8 cellular contexts compared by ENCODE assay signal in the genomic region with DNA sequence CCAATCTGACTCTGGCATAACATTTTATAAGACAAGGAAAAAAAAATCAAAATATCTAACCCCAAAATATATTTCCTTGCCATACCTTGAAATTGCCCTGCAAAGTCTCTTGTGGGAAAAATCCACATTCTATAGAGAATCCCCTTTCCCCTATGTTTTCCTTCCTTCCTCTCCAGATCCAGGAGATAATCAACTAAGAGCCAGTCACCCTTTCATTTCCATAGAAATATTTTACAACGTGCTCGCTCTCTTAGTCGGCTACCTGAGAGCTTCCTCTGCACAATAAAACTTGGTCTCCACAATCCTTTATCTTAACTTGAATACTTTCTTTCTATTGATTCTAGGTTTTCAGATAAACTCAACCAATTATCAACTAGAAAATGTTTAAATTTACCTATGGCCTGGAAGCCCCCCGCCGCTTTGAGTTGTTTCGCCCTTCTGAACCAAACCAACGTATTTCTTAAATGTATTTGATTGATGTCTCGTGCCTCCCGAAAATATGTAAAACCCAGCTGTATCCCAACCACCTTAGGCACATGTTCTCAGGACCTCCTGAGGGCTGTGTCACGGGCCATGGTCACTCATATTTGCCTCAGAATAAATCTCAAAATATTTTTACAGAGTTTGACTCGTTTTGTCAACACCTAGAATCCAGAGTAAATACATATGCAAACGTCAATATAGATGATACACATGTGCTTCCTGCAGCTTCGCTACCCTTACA. TPM values are rescaled to one million over a fixed set of nuclear protein-coding genes. Genes with fewer than 3 reads are reported as not detected.
A peak's percentile ranks its signal among the peaks of the same experiment; 100 is the strongest.
DNase-seq lines count a peak whose midpoint lies in the region; ATAC-seq, FAIRE-seq and TF ChIP-seq lines count a peak whose summit lies in the region.

No MANE protein-coding gene starts in this region.

- TF ChIP-seq EP300 in K562 (IDR thresholded peaks at IDR 0.05; ENCODE audit: low read length): no peak

- peak overlapping the region; percentile 81 to 95 for H3K9ac ChIP-seq in K562 (ENCODE audit: insufficient read depth in 1 of 2, low read depth in 2 of 2, low read length in 2 of 2)

- in situ Hi-C loops in K562 (cut with MboI) (no loop called here), KBM-7 (cut with MboI; ENCODE audit: low pct_unique_long_range_greater_than_20kb, low sequenced_read_pairs) (no loop called here)

- peaks cover 59% of the 10 kb centered on the region for H3K79me2 ChIP-seq in K562 (ENCODE audit: control insufficient read depth, insufficient read depth, low read length)

- no peak for TF ChIP-seq RAD21 in K562 (CRISPR knock-in tag; conservative IDR thresholded peaks at IDR 0.05 in 1 of 2, IDR thresholded peaks at IDR 0.05 in 1 of 2)

- CTCF ChIA-PET in K562 (lab: Yijun Ruan, JAX; ENCODE audit: low intra/inter-chr PET ratio): no interaction called here

- H3K36me3 ChIP-seq in cardiac muscle cell: no peaks in the 10 kb centered on the region
- H3K36me3 ChIP-seq in K562 (ENCODE audit: control insufficient read depth, insufficient read depth, low read length): peaks cover 30% of the 10 kb centered on the region
- no peaks in the 10 kb centered on the region for H3K36me3 ChIP-seq in lung (ENCODE audit: control insufficient read depth in 2 of 2, insufficient read depth in 2 of 2, low read length in 2 of 2)
- no peaks in the 10 kb centered on the region for H3K36me3 ChIP-seq in upper lobe of right lung

- H3K27me3 ChIP-seq in cardiac muscle cell: no peaks in the 10 kb centered on the region
- H3K27me3 ChIP-seq in K562 (ENCODE audit: control insufficient read depth in 2 of 2, insufficient read depth in 2 of 2, low read length in 2 of 2): no peaks in the 10 kb centered on the region
- no peaks in the 10 kb centered on the region for H3K27me3 ChIP-seq in lung (ENCODE audit: control insufficient read depth, insufficient read depth)
- H3K27me3 ChIP-seq in upper lobe of right lung: no peaks in the 10 kb centered on the region

- DNase-seq in cardiac muscle cell (ENCODE audit: low read depth in 1 of 2, low spot score in 1 of 2) (no peak), left ventricle myocardium superior (no peak), K562 (ENCODE audit: extremely low read depth in 1 of 4, low spot score in 3 of 4) (no peak), lung (ENCODE audit: low spot score) (no peak), upper lobe of right lung (no peak), KBM-7 (no peak), NCI-H2196 (lab: John Stamatoyannopoulos, UW; ENCODE audit: unreplicated experiment) (no peak)

- H3K27ac ChIP-seq in cardiac muscle cell (peak overlapping the region; percentile 97), K562 (ENCODE audit: extremely low read depth, low read depth, low read length) (peak overlapping the region; percentile 86), lung (ENCODE audit: low read depth in 1 of 2, low read length in 1 of 2) (peak overlapping the region; percentile 90 to 100), upper lobe of right lung (peak overlapping the region; percentile 95)

- H3K4me3 ChIP-seq in cardiac muscle cell: peak overlapping the region; percentile 87
- H3K4me3 ChIP-seq in K562: peak overlapping the region; percentile 69
- H3K4me3 ChIP-seq in lung: peak overlapping the region; percentile 97
- H3K4me3 ChIP-seq in upper lobe of right lung: peak overlapping the region; percentile 100

- POLR2A ChIA-PET in K562 (lab: Yijun Ruan, JAX): interaction anchor here (0.7 to 5.0 kb wide), 17 partner anchors 9 to 498 kb away, joined by 3 to 97 read pairs (median 5); no protein-coding TSS in a partner anchor

- BruUV-seq in K562 (replicated peaks; lab: Mats Ljungman, UMichigan): TSS peak; percentile 52

- peaks cover 22% of the 10 kb centered on the region for H3K4me1 ChIP-seq in cardiac muscle cell (ENCODE audit: low read depth)
- H3K4me1 ChIP-seq in K562 (replicated peaks in 1 of 2; ENCODE audit: control insufficient read depth in 2 of 2, insufficient read depth in 2 of 2, low read length in 2 of 2): peaks cover 40% of the 10 kb centered on the region in 2 experiments
- H3K4me1 ChIP-seq in lung (ENCODE audit: control insufficient read depth in 2 of 2, insufficient read depth in 2 of 2, low read length in 2 of 2): peaks cover 16 to 19% of the 10 kb centered on the region in 2 donors
- peaks cover 38% of the 10 kb centered on the region for H3K4me1 ChIP-seq in upper lobe of right lung

- ATAC-seq in left ventricle myocardium superior: no peak
- no peak; the same call in 2 of the 3 replicates for ATAC-seq in K562
- ATAC-seq in lung (ENCODE audit: insufficient read depth, low FRiP score): no peak
- no peak for ATAC-seq in upper lobe of right lung
- ATAC-seq in HG03457 (IDR thresholded peaks at IDR 0.05; ENCODE audit: unreplicated experiment): no peak

- H3K9me3 ChIP-seq in cardiac muscle cell (ENCODE audit: low read depth) (no peaks in the 10 kb centered on the region), K562 (replicated peaks; ENCODE audit: control insufficient read depth, insufficient read depth, low read depth, low read length) (peaks cover 6% of the 10 kb centered on the region), lung (ENCODE audit: control insufficient read depth in 2 of 2, insufficient read depth in 1 of 2, low read length in 1 of 2) (no peaks in the 10 kb centered on the region), upper lobe of right lung (no peaks in the 10 kb centered on the region)

- peak overlapping the region; percentile 60 for H2AFZ ChIP-seq in K562 (ENCODE audit: low read depth, low read length)

- no peaks in the 10 kb centered on the region for H3K9me1 ChIP-seq in K562 (ENCODE audit: control insufficient read depth, insufficient read depth, low read length)

- H3K4me2 ChIP-seq in K562 (ENCODE audit: insufficient read depth, low read length): peak overlapping the region; percentile 92

- intact Hi-C loops in left ventricle myocardium superior (cut with micrococcal nuclease): no loop called here
- intact Hi-C loops in K562 (cut with micrococcal nuclease): loop anchor here (2.0 kb wide), 1 partner anchor 39 kb away; no protein-coding TSS in a partner anchor
- intact Hi-C loops in upper lobe of right lung (cut with DNase I): no loop called here

- TF ChIP-seq POLR2A in K562 (conservative IDR thresholded peaks at IDR 0.05): no peak

- TF ChIP-seq CTCF in cardiac muscle cell (IDR thresholded peaks at IDR 0.05; ENCODE audit: low read depth, low read length): no peak
- no peak for TF ChIP-seq CTCF in K562 (IDR thresholded peaks at IDR 0.05 in 2 of 3, conservative IDR thresholded peaks at IDR 0.05 in 1 of 3; ENCODE audit: insufficient read depth in 2 of 3, low read depth in 1 of 3, low read length in 3 of 3)
- TF ChIP-seq CTCF in lung (IDR thresholded peaks at IDR 0.05; ENCODE audit: control extremely low read depth, extremely low read depth): no peak
- TF ChIP-seq CTCF in upper lobe of right lung (IDR thresholded peaks at IDR 0.05): no peak

- WGBS in K562 (ENCODE audit: insufficient coverage, low coverage, missing lambda C conversion rate): under 1% methylated on average over 13 of the region's 13 CpGs
- 3 to 5% methylated on average over 13 of the region's 13 CpGs for WGBS in lung, 2 donors

- peak; percentile 35 for FAIRE-seq in K562 (lab: Jason Lieb, UNC)

- H4K20me1 ChIP-seq in K562 (replicated peaks; ENCODE audit: control insufficient read depth, insufficient read depth, low read length): peaks cover 14% of the 10 kb centered on the region; the same call in 1 of the 2 replicates

TF ChIP-seq in K562, 482 proteins besides CTCF, POLR2A, EP300 and RAD21 (continues in another document):
- 0 out of 2 replicates have a peak, but pooled peaks have one; percentile 54 for TF ChIP-seq BRD4 (IDR thresholded peaks at IDR 0.05)
- peak; percentile 2; the same call in 1 of the 2 replicates for TF ChIP-seq NFE2 (IDR thresholded peaks at IDR 0.05; ENCODE audit: low read depth)
- peak; percentile 53; the same call in 1 of the 2 replicates for TF ChIP-seq LEF1 (IDR thresholded peaks at IDR 0.05)
- no peak for TF ChIP-seq ZNF282 (CRISPR knock-in tag; IDR thresholded peaks at IDR 0.05)
- TF ChIP-seq FOXK1 (CRISPR knock-in tag; IDR thresholded peaks at IDR 0.05; ENCODE audit: borderline replicate concordance): 0 out of 2 replicates have a peak, but pooled peaks have one; percentile 26
- peak; percentile 26 for TF ChIP-seq HDAC3 (IDR thresholded peaks at IDR 0.05; ENCODE audit: borderline replicate concordance, partially characterized antibody)
- 0 out of 2 replicates have a peak, but pooled peaks have one; percentile 21 for TF ChIP-seq NBN (IDR thresholded peaks at IDR 0.05; ENCODE audit: low read depth)
- peak; percentile 28; the same call in 1 of the 2 replicates for TF ChIP-seq MXI1 (IDR thresholded peaks at IDR 0.05; ENCODE audit: low read depth, low read length)

RNA-seq across cellular contexts. Expression of a gene that starts 0.9 kb away (rescaled TPM):
- total RNA-seq in cardiac muscle cell: 554 and 624 TPM in 2 replicates
- 844 and 1,063 TPM in 2 replicates for polyA plus RNA-seq in cardiac muscle cell
- 1,798 TPM for total RNA-seq in left ventricle myocardium superior
- total RNA-seq in K562 (2011; cell fraction: chromatin; rRNA removed; ENCODE audit: low replicate concordance): 516 and 975 TPM in 2 replicates
- 1,506 and 1,517 TPM in 2 replicates for total RNA-seq in K562 (2011; cell fraction: nucleolus; rRNA removed)
- 977 and 1,240 TPM in 2 replicates for total RNA-seq in K562 (2011; cell fraction: nucleoplasm; rRNA removed)
- total RNA-seq in K562 (2014; rRNA removed): 300 and 431 TPM in 2 replicates
- total RNA-seq in K562 (2014; rRNA removed; fragmentation: Illumina TruSeq; extraction: Trizol): 231 and 245 TPM in 2 replicates
- total RNA-seq in K562 (2015; rRNA removed; fragmentation: Illumina TruSeq; extraction: Trizol): 354 and 357 TPM in 2 replicates
- total RNA-seq in K562 (2021): 458 and 473 TPM in 2 replicates
- 613 and 630 TPM in 2 replicates for polyA plus RNA-seq in K562 (2011; rRNA removed)
- 632 and 704 TPM in 2 replicates for polyA plus RNA-seq in K562 (2011; cell fraction: cytosol; rRNA removed)
- 504 and 505 TPM in 2 replicates for polyA plus RNA-seq in K562 (2011; cell fraction: nucleus; rRNA removed)
- 541 and 1,183 TPM in 2 replicates for polyA plus RNA-seq in K562 (2012)
- polyA plus RNA-seq in K562 (2014; fragmentation: Illumina TruSeq; extraction: Trizol): 439 and 442 TPM in 2 replicates
- 100 to 1,000 TPM; 429 to 700 TPM for polyA plus RNA-seq in K562 (2014; fragmentation: Nextera tagmentation; extraction: Ambion mirVana)
- polyA plus RNA-seq in K562 (2014; rRNA removed): 399 and 425 TPM in 2 replicates
- polyA minus RNA-seq in K562 (2011; rRNA and poly(A)+ RNA removed): 379 and 426 TPM in 2 replicates
- polyA minus RNA-seq in K562 (2011; cell fraction: cytosol; rRNA and poly(A)+ RNA removed): 290 and 309 TPM in 2 replicates
- polyA minus RNA-seq in K562 (2011; cell fraction: nucleus; rRNA and poly(A)+ RNA removed): 87.5 and 138 TPM in 2 replicates
- total RNA-seq in lung: 1,000 to 10,000 TPM in 1 of 2 donors, 100 to 1,000 TPM in 1; 697 to 1,496 TPM
- polyA plus RNA-seq in lung: 1,000 to 10,000 TPM in 1 of 2 donors, 100 to 1,000 TPM in 1; 496 to 1,828 TPM
- total RNA-seq in upper lobe of right lung: 1,464 TPM
